ENCODE assay signal across 28 cellular contexts in genomic region chr5:116765441-116765840, GRCh38.
DNase-seq lines count a peak whose midpoint lies in the region; ATAC-seq, FAIRE-seq and TF ChIP-seq lines count a peak whose summit lies in the region.
"Had no signal": no experiment of that assay in that cellular context is flagged by ENCODE, and none has a peak within 500 bp of the region (broad histone marks: within the 10 kb centered on the region; RNA-seq: fewer than 3 reads in every experiment).

No MANE protein-coding gene starts in this region.

- peak overlapping the region; percentile 95 for H2AFZ ChIP-seq in HCT116 (ENCODE audit: low read depth, low read length, poor library complexity, severe bottlenecking)

- H4K20me1 ChIP-seq in HCT116 (ENCODE audit: insufficient read depth), result no peaks in the 10 kb centered on the region
- H4K20me1 ChIP-seq: BLaER1 treated with 17β-estradiol and CSF1 and Interleukin-3, amounts not matched to agents 10 nM and 100 nM had no signal

- BruUV-seq in HCT116 (replicated peaks; lab: Mats Ljungman, UMichigan), result no TSS peak

- H3K9me2 ChIP-seq in HCT116 (ENCODE audit: insufficient read depth), result no peaks in the 10 kb centered on the region

- DNase-seq in A549 (ENCODE audit: low read depth in 1 of 2, low spot score in 1 of 2) (peak in 1 of 2 experiments; percentile 10), HCT116 (ENCODE audit: low read depth, low spot score) (no peak), astrocyte of the hippocampus (ENCODE audit: low read depth, low spot score) (peak; percentile 45), esophagus muscularis mucosa (ENCODE audit: extremely low spot score) (no peak), NCI-H345 (lab: John Stamatoyannopoulos, UW) (no peak)
- DNase-seq in stimulated activated CD4-positive, alpha-beta T cell treated with anti-CD3 and anti-CD28 coated beads, Interleukin-1b, Interleukin-23, amount 100 ng/mL, for 48 hours, result no peak
- DNase-seq: activated CD4-positive, alpha-beta T cell treated with anti-CD3 and anti-CD28 coated beads, Interleukin-2, amount 10 ng/mL, durations not matched to agents 7 days and 5 days; foreskin keratinocyte; hypothalamus; Kasumi-1; naive B cell; NCI-H1092; NCI-H774; PC-3; posterior cingulate gyrus; sigmoid colon; SJCRH30 had no signal

- ATAC-seq in A549 (peak in 1 of 2 experiments; percentile 47; a peak in 3 of 6 replicates), HCT116 (no peak), GM21576 (IDR thresholded peaks at IDR 0.05; ENCODE audit: unreplicated experiment) (no peak)
- ATAC-seq: activated T-helper 17 cell treated with anti-CD3 and anti-CD28 coated beads, Interleukin-2, amount 50 U/mL, for 72 hours; foreskin keratinocyte; PC-3; stimulated activated effector memory CD8-positive, alpha-beta T cell treated with anti-CD3 and anti-CD28 coated beads, Interleukin-12 subunit alpha, Interleukin-12 subunit beta, amount 100 ng/mL, for 72 hours had no signal

- no peaks in the 10 kb centered on the region for H3K36me3 ChIP-seq in HCT116 (ENCODE audit: control insufficient read depth in 1 of 2, insufficient read depth in 2 of 2, low read length in 2 of 2)
- H3K36me3 ChIP-seq in esophagus muscularis mucosa, result no peaks in the 10 kb centered on the region
- H3K36me3 ChIP-seq: BLaER1 treated with 17β-estradiol and CSF1 and Interleukin-3, amounts not matched to agents 10 nM and 100 nM; HAP-1; sigmoid colon; SJCRH30; suprapubic skin; vagina had no signal

- H3K27me3 ChIP-seq in HCT116 (ENCODE audit: insufficient read depth, low read length) (no peaks in the 10 kb centered on the region), esophagus muscularis mucosa (no peaks in the 10 kb centered on the region)
- H3K27me3 ChIP-seq: BLaER1 treated with 17β-estradiol and CSF1 and Interleukin-3, amounts not matched to agents 10 nM and 100 nM; foreskin keratinocyte; sigmoid colon; SJCRH30; suprapubic skin; vagina had no signal

- no peaks in the 10 kb centered on the region for H3K9me3 ChIP-seq in A549
- H3K9me3 ChIP-seq in HCT116 (ENCODE audit: control insufficient read depth in 1 of 2, insufficient read depth in 1 of 2, low read depth in 1 of 2, low read length in 2 of 2), result no peaks in the 10 kb centered on the region
- no peaks in the 10 kb centered on the region for H3K9me3 ChIP-seq in esophagus muscularis mucosa
- H3K9me3 ChIP-seq: BLaER1 treated with 17β-estradiol and CSF1 and Interleukin-3, amounts not matched to agents 10 nM and 100 nM; HAP-1; sigmoid colon; SJCRH30; suprapubic skin; vagina had no signal

- RAD21 ChIA-PET in HCT116 (lab: Charles Lee; ENCODE audit: low non-redundant PET in 1 of 2, low total read pairs in 2 of 2, uncharacterized antibody in 2 of 2, unreplicated experiment in 2 of 2), result no interaction called here

- FAIRE-seq in A549 (lab: Jason Lieb, UNC) (no peak), islet of Langerhans (lab: Jason Lieb, UNC) (peak; percentile 93)
- FAIRE-seq: A204.1, G401.6 had no signal

- TF ChIP-seq POLR2A in A549 (IDR thresholded peaks at IDR 0.05; ENCODE audit: low read length), result no peak
- TF ChIP-seq POLR2A in HCT116 (IDR thresholded peaks at IDR 0.05; ENCODE audit: borderline replicate concordance, extremely low read depth, insufficient read depth, insufficient read length), result no peak
- no peak for TF ChIP-seq POLR2A in esophagus muscularis mucosa (IDR thresholded peaks at IDR 0.05; ENCODE audit: low read depth)

- H3K4me3 ChIP-seq in A549 (no peak overlapping the region), HCT116 (replicated peaks in 1 of 2; ENCODE audit: low read depth in 1 of 2, low read length in 2 of 2) (no peak overlapping the region), esophagus muscularis mucosa (no peak overlapping the region)
- H3K4me3 ChIP-seq: BLaER1 treated with 17β-estradiol and CSF1 and Interleukin-3, amounts not matched to agents 10 nM and 100 nM; HAP-1; sigmoid colon; SJCRH30; suprapubic skin; vagina had no signal

- no peak for TF ChIP-seq CTCF in A549 (IDR thresholded peaks at IDR 0.05)
- TF ChIP-seq CTCF in HCT116 (IDR thresholded peaks at IDR 0.05 in 2 of 3, conservative IDR thresholded peaks at IDR 0.05 in 1 of 3; ENCODE audit: borderline replicate concordance in 1 of 3, insufficient read depth in 1 of 3, low read depth in 2 of 3, low read length in 2 of 3), result no peak
- no peak for TF ChIP-seq CTCF in esophagus muscularis mucosa (IDR thresholded peaks at IDR 0.05)

- intact Hi-C loops in HCT116 (cut with micrococcal nuclease) (no loop called here), esophagus muscularis mucosa (cut with DNase I) (no loop called here)

- POLR2A ChIA-PET in A549 (lab: Yijun Ruan, JAX) (no interaction called here), HCT116 (lab: Charles Lee) (no interaction called here)

- no peak for TF ChIP-seq EP300 in A549 (IDR thresholded peaks at IDR 0.05)
- no peak for TF ChIP-seq EP300 in esophagus muscularis mucosa (IDR thresholded peaks at IDR 0.05)

- no peak for TF ChIP-seq RAD21 in A549 (conservative IDR thresholded peaks at IDR 0.05 in 1 of 2, IDR thresholded peaks at IDR 0.05 in 1 of 2)
- TF ChIP-seq RAD21 in HCT116 (IDR thresholded peaks at IDR 0.05; ENCODE audit: low read depth), result no peak

- peak overlapping the region; percentile 37; the same call in 2 of the 3 replicates for H3K4me2 ChIP-seq in A549
- H3K4me2 ChIP-seq in HCT116 (ENCODE audit: low read length), result peak overlapping the region; percentile 62

- H3K27ac ChIP-seq in A549, result no peak overlapping the region; a peak in 1 of 6 replicates
- H3K27ac ChIP-seq in HCT116 (ENCODE audit: low read depth, low read length), result no peak overlapping the region
- H3K27ac ChIP-seq in esophagus muscularis mucosa (replicated peaks in 1 of 4), result no peak overlapping the region
- H3K27ac ChIP-seq: epithelial cell of prostate, foreskin keratinocyte, SJCRH30, suprapubic skin, vagina had no signal

- H3K4me1 ChIP-seq in A549, result peaks cover 19% of the 10 kb centered on the region
- peaks cover 0 to 17% of the 10 kb centered on the region in 2 experiments; a peak in 2 of 4 replicates for H3K4me1 ChIP-seq in HCT116 (ENCODE audit: control insufficient read depth in 1 of 2, insufficient read depth in 2 of 2, low read length in 2 of 2)
- H3K4me1 ChIP-seq in esophagus muscularis mucosa, result peaks cover 0 to 6% (median 0%) of the 10 kb centered on the region in 4 donors
- H3K4me1 ChIP-seq: foreskin keratinocyte, HAP-1, sigmoid colon, vagina had no signal

- 4% methylated on average over 1 of the region's 1 CpG for whole genome bisulfite sequencing in A549 (ENCODE audit: missing lambda C conversion rate)
- 56% methylated on average over 1 of the region's 1 CpG for WGBS in esophagus muscularis mucosa

- H3K9ac ChIP-seq in HCT116 (ENCODE audit: low read length), result no peak overlapping the region
- H3K9ac ChIP-seq: BLaER1 treated with 17β-estradiol and CSF1 and Interleukin-3, amounts not matched to agents 10 nM and 100 nM had no signal

- CTCF ChIA-PET in A549 (lab: Yijun Ruan, JAX), result no interaction called here
- CTCF ChIA-PET in HCT116 (lab: Charles Lee), result no interaction called here

- H3K79me2 ChIP-seq in HCT116 (ENCODE audit: insufficient read depth, low read length), result no peaks in the 10 kb centered on the region

TF ChIP-seq in A549, 52 proteins besides CTCF, POLR2A, EP300 and RAD21 (continues in another document):
- TF ChIP-seq E2F6 (IDR thresholded peaks at IDR 0.05; ENCODE audit: borderline replicate concordance, low read depth) (no peak), HMGXB4 (CRISPR knock-in tag; IDR thresholded peaks at IDR 0.05; ENCODE audit: borderline replicate concordance) (no peak)

TF ChIP-seq in HCT116, 20 proteins besides CTCF, POLR2A, EP300 and RAD21 (continues in another document):
- TF ChIP-seq ZNF274 (IDR thresholded peaks at IDR 0.05; ENCODE audit: low read depth, low read length) (no peak), ZBTB33 (IDR thresholded peaks at IDR 0.05; ENCODE audit: extremely low read depth, insufficient replicate concordance, low read length) (no peak), YY1 (IDR thresholded peaks at IDR 0.05; ENCODE audit: extremely low read depth, insufficient replicate concordance, low read depth, low read length) (no peak), JUND (IDR thresholded peaks at IDR 0.05) (no peak), POLR2AphosphoS5 (IDR thresholded peaks at IDR 0.05; ENCODE audit: low read depth, low read length) (no peak), SIN3A (IDR thresholded peaks at IDR 0.05; ENCODE audit: low read depth) (no peak), ZFX (IDR thresholded peaks at IDR 0.05) (no peak), EGR1 (IDR thresholded peaks at IDR 0.05; ENCODE audit: low read depth) (no peak), ATF3 (IDR thresholded peaks at IDR 0.05) (no peak), TCF7L2 (IDR thresholded peaks at IDR 0.05; ENCODE audit: borderline replicate concordance, extremely low read depth, insufficient read depth, insufficient read length) (no peak), SRF (IDR thresholded peaks at IDR 0.05; ENCODE audit: low read depth) (no peak), SP1 (IDR thresholded peaks at IDR 0.05; ENCODE audit: low read depth) (no peak), EZH2phosphoT487 (IDR thresholded peaks at IDR 0.05; ENCODE audit: borderline replicate concordance) (no peak)
